In genomic region chr1:100292711-100293110, GRCh38 we compare ENCODE assay signal across 1 cellular context.
A peak's percentile ranks its signal among the peaks of the same experiment; 100 is the strongest.
TF ChIP-seq lines count a peak whose summit lies in the region.

No MANE protein-coding gene starts in this region.

TF ChIP-seq in endothelial cell of umbilical vein, 7 proteins besides CTCF, POLR2A, EP300 and RAD21:
- no peak for TF ChIP-seq EZH2 (IDR thresholded peaks at IDR 0.05; ENCODE audit: borderline replicate concordance, low read depth, low read length, severe bottlenecking)
- peak; percentile 90 for TF ChIP-seq POLR2AphosphoS5 (IDR thresholded peaks at IDR 0.05; ENCODE audit: insufficient read depth, low read depth, low read length)
- TF ChIP-seq JUN (IDR thresholded peaks at IDR 0.05; ENCODE audit: borderline replicate concordance, insufficient read depth, insufficient read length, low read depth): peak; percentile 96
- no peak for TF ChIP-seq MYC (IDR thresholded peaks at IDR 0.05; ENCODE audit: low read depth, low read length)
- TF ChIP-seq, protein P1, sequence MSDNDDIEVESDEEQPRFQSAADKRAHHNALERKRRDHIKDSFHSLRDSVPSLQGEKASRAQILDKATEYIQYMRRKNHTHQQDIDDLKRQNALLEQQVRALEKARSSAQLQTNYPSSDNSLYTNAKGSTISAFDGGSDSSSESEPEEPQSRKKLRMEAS (IDR thresholded peaks at IDR 0.05; ENCODE audit: insufficient read depth, insufficient read length): no peak
- TF ChIP-seq GATA2 (IDR thresholded peaks at IDR 0.05; ENCODE audit: insufficient read depth, insufficient read length, low read depth, low read length): peak; percentile 80
- TF ChIP-seq FOS (IDR thresholded peaks at IDR 0.05; ENCODE audit: borderline replicate concordance, insufficient read depth, low read length): peak; percentile 64
